Comparison of ENCODE assay signal across 18 cellular contexts in the genomic region with DNA sequence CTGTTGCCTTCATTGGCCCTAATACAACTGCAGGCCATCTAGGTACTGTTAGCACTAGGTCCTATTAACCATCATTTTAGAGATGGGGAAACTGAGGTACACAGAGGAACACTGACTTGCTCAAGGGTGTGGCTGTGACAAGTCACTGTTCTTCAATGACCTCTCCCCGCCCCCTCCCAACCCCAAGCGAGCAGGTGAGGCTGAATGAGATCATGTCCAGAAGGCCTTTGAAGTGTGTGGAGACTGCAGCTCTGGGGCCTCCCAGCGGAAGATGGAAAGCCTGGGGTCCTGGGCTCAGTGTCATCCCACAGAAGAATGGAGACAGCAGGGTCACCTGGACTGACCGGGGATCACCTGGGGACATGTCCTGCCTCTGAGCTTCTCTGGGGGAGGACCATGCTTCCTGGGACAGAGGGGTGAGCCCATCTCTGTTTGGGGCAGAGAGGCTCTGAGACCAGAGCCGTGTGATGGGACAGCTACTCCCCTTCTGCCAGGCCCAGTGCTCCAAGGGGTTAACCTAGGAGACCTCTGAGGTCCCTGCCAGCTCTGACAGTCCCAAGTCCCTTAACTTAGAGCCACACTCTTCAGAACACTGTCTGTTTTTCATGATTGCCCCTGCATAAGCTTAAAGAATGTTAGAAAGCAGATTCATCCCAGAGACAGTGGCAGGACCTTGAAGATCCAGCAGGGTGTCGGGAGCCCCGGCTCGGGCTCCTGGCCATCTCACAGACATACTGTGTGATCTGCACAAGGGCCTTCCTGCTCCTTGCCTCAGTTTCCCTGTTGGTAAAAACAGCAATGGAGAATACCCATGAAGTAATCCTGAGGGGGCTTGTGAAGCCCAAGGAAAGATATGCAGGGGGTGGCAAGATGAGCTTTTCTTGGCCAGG. TPM values are rescaled to one million over a fixed set of nuclear protein-coding genes. Genes with fewer than 3 reads are reported as not detected.
DNase-seq lines count a peak whose midpoint lies in the region; ATAC-seq, FAIRE-seq and TF ChIP-seq lines count a peak whose summit lies in the region.
"Had no signal": no experiment of that assay in that cellular context is flagged by ENCODE, and none has a peak within 500 bp of the region (broad histone marks: within the 10 kb centered on the region; RNA-seq: fewer than 3 reads in every experiment).

No MANE protein-coding gene starts in this region.

- no peaks in the 10 kb centered on the region for H3K9me3 Mint-ChIP-seq in activated CD4-positive, alpha-beta memory T cell treated with anti-CD3 and anti-CD28 coated beads for 36 hours

- TF ChIP-seq RAD21 in H1 (IDR thresholded peaks at IDR 0.05 in 1 of 2, conservative IDR thresholded peaks at IDR 0.05 in 1 of 2; ENCODE audit: low read depth in 2 of 2, low read length in 2 of 2) (no peak), SK-N-SH (IDR thresholded peaks at IDR 0.05; ENCODE audit: low read length) (no peak)

- H4K20me1 ChIP-seq in H1 (replicated peaks in 1 of 2; ENCODE audit: control insufficient read depth in 1 of 2, insufficient read depth in 2 of 2, low read length in 2 of 2), result no peaks in the 10 kb centered on the region
- no peaks in the 10 kb centered on the region for H4K20me1 ChIP-seq in SK-N-SH (ENCODE audit: insufficient read depth)
- H4K20me1 ChIP-seq: BLaER1 treated with 17β-estradiol and CSF1 and Interleukin-3, amounts not matched to agents 10 nM and 100 nM had no signal

- H3K14ac ChIP-seq in H1 (ENCODE audit: insufficient read length) (no peak overlapping the region), trophoblast cell (ENCODE audit: low read length) (no peak overlapping the region)

- H3K27me3 ChIP-seq in right cardiac atrium (ENCODE audit: control insufficient read depth, insufficient read depth) (no peaks in the 10 kb centered on the region), H1 (replicated peaks in 1 of 4; ENCODE audit: control insufficient read depth in 3 of 4, extremely low read depth in 1 of 4, insufficient read depth in 3 of 4, low read length in 3 of 4) (peaks cover 0 to 8% (median 6%) of the 10 kb centered on the region in 4 experiments; a peak in 3 of 7 replicates), trophoblast cell (ENCODE audit: insufficient read depth, low read length) (no peaks in the 10 kb centered on the region), SK-N-SH (ENCODE audit: insufficient read depth) (no peaks in the 10 kb centered on the region)
- H3K27me3 ChIP-seq: BLaER1 treated with 17β-estradiol and CSF1 and Interleukin-3, amounts not matched to agents 10 nM and 100 nM had no signal

- H3K27ac Mint-ChIP-seq in activated CD4-positive, alpha-beta memory T cell treated with anti-CD3 and anti-CD28 coated beads for 36 hours, result no peak overlapping the region

- TF ChIP-seq CTCF in H1 (IDR thresholded peaks at IDR 0.05; ENCODE audit: control extremely low read depth in 1 of 3, insufficient read depth in 1 of 3, low read depth in 1 of 3, low read length in 3 of 3) (no peak), SK-N-SH (IDR thresholded peaks at IDR 0.05) (no peak)

- H3F3A ChIP-seq in SK-N-SH (replicated peaks; ENCODE audit: insufficient read depth), result no peaks in the 10 kb centered on the region

- no peaks in the 10 kb centered on the region for H3K4me1 ChIP-seq in right cardiac atrium (ENCODE audit: control insufficient read depth, insufficient read depth, low read length)
- peaks cover 0 to 3% (median 3%) of the 10 kb centered on the region in 4 experiments; a peak in 2 of 7 replicates for H3K4me1 ChIP-seq in H1 (replicated peaks in 1 of 4; ENCODE audit: control insufficient read depth in 3 of 4, insufficient read depth in 4 of 4, low read length in 3 of 4)
- H3K4me1 ChIP-seq in trophoblast cell (ENCODE audit: control insufficient read depth in 1 of 2, insufficient read depth in 2 of 2, low read length in 2 of 2), result peaks cover 3% of the 10 kb centered on the region in 2 experiments
- no peaks in the 10 kb centered on the region; a peak in 1 of 4 replicates for H3K4me1 ChIP-seq in SK-N-SH (ENCODE audit: control insufficient read depth in 1 of 2, insufficient read depth in 2 of 2, low read depth in 1 of 2, low read length in 1 of 2)

- no peak overlapping the region for H4K91ac ChIP-seq in H1 (replicated peaks; ENCODE audit: insufficient read length, low read length)
- no peak overlapping the region for H4K91ac ChIP-seq in trophoblast cell (ENCODE audit: low read depth, low read length)

- H2AK5ac ChIP-seq in H1 (ENCODE audit: low read depth, low read length) (no peak overlapping the region), trophoblast cell (ENCODE audit: low read length) (peak overlapping the region; percentile 51)

- no peak overlapping the region for H3K4me3 Mint-ChIP-seq in activated CD4-positive, alpha-beta memory T cell treated with anti-CD3 and anti-CD28 coated beads for 36 hours

- H3K9me3 ChIP-seq in right cardiac atrium (ENCODE audit: control insufficient read depth, low read length) (no peaks in the 10 kb centered on the region), H1 (ENCODE audit: insufficient read depth in 2 of 2, low read depth in 1 of 2, low read length in 1 of 2) (no peaks in the 10 kb centered on the region), trophoblast cell (ENCODE audit: insufficient read depth, low read depth, low read length) (no peaks in the 10 kb centered on the region), SK-N-SH (no peaks in the 10 kb centered on the region)
- H3K9me3 ChIP-seq: BLaER1 treated with 17β-estradiol and CSF1 and Interleukin-3, amounts not matched to agents 10 nM and 100 nM had no signal

- H3K4ac ChIP-seq in H1 (replicated peaks; ENCODE audit: insufficient read length, low read depth, low read length) (no peak overlapping the region), trophoblast cell (ENCODE audit: low read depth, low read length) (no peak overlapping the region)

- H2BK120ac ChIP-seq in H1 (replicated peaks; ENCODE audit: low read depth, low read length) (no peak overlapping the region), trophoblast cell (ENCODE audit: insufficient read depth, low read length, poor library complexity) (no peak overlapping the region)

- H3K23me2 ChIP-seq in H1 (ENCODE audit: low read depth, low read length), result no peaks in the 10 kb centered on the region

- H3K27me3 Mint-ChIP-seq in activated CD4-positive, alpha-beta memory T cell treated with anti-CD3 and anti-CD28 coated beads for 36 hours, result no peaks in the 10 kb centered on the region

- H3K36me3 ChIP-seq in H1 (ENCODE audit: control insufficient read depth in 2 of 4, insufficient read depth in 4 of 4, low read length in 3 of 4) (no peaks in the 10 kb centered on the region), trophoblast cell (ENCODE audit: control insufficient read depth in 1 of 2, insufficient read depth in 2 of 2, low read length in 2 of 2) (no peaks in the 10 kb centered on the region), SK-N-SH (replicated peaks in 1 of 2; ENCODE audit: control insufficient read depth in 1 of 2, insufficient read depth in 2 of 2, low read length in 1 of 2) (no peaks in the 10 kb centered on the region)
- H3K36me3 ChIP-seq: BLaER1 treated with 17β-estradiol and CSF1 and Interleukin-3, amounts not matched to agents 10 nM and 100 nM had no signal

- no peak overlapping the region for H3K56ac ChIP-seq in H1 (replicated peaks; ENCODE audit: insufficient read length, low read depth, low read length)

- H4K5ac ChIP-seq in H1 (ENCODE audit: insufficient read length, low read depth, low read length), result no peak overlapping the region

- H3K18ac ChIP-seq in H1 (ENCODE audit: extremely low read depth, low read length) (no peak overlapping the region), trophoblast cell (ENCODE audit: low read length) (no peak overlapping the region)

- no peak overlapping the region for H3K4me3 ChIP-seq in right cardiac atrium (ENCODE audit: low read length)
- no peak overlapping the region for H3K4me3 ChIP-seq in H1 (ENCODE audit: extremely low read depth in 1 of 4, insufficient read depth in 2 of 4, low read depth in 3 of 4, low read length in 4 of 4)
- no peak overlapping the region for H3K4me3 ChIP-seq in trophoblast cell (ENCODE audit: low read depth, low read length)
- H3K4me3 ChIP-seq in SK-N-SH (ENCODE audit: low read depth in 2 of 2, low read length in 1 of 2), result no peak overlapping the region
- H3K4me3 ChIP-seq: BLaER1 treated with 17β-estradiol and CSF1 and Interleukin-3, amounts not matched to agents 10 nM and 100 nM had no signal

- no peak overlapping the region for H3K27ac ChIP-seq in right cardiac atrium (ENCODE audit: low read length)
- no peak overlapping the region for H3K27ac ChIP-seq in H1 (ENCODE audit: low read depth, low read length)
- H3K27ac ChIP-seq in trophoblast cell (ENCODE audit: low read depth, low read length), result no peak overlapping the region
- no peak overlapping the region for H3K27ac ChIP-seq in SK-N-SH (ENCODE audit: low read depth in 2 of 2, low read length in 1 of 2)
- H3K27ac ChIP-seq: BLaER1 treated with 17β-estradiol and CSF1 and Interleukin-3, amounts not matched to agents 10 nM and 100 nM had no signal

- TF ChIP-seq POLR2A in H1 (IDR thresholded peaks at IDR 0.05; ENCODE audit: control extremely low read depth in 1 of 2, low read depth in 2 of 2, low read length in 2 of 2), result no peak

- no peak overlapping the region for H2BK20ac ChIP-seq in H1 (ENCODE audit: low read length)

- peak in 2 of 3 donors; percentile 11 to 18 for DNase-seq in right cardiac atrium
- DNase-seq in Right ventricle myocardium superior, result no peak
- no peak for DNase-seq in H1 (ENCODE audit: low read depth in 1 of 2, low spot score in 2 of 2)
- no peak for DNase-seq in trophoblast cell
- DNase-seq in activated CD4-positive, alpha-beta memory T cell treated with anti-CD3 and anti-CD28 coated beads for 36 hours, result no peak
- DNase-seq in SK-N-SH, result no peak
- no peak for DNase-seq in cerebellum (ENCODE audit: low spot score)
- DNase-seq in effector CD8-positive, alpha-beta T cell (lab: John Stamatoyannopoulos, UW), result no peak
- DNase-seq: COR-L47, DMS153, Karpas-422, MM.1S, NCI-H1092 treated with DMSO at 0.1 percent for 48 hours, NCI-H524 treated with DMSO at 0.1 percent for 48 hours, SIG-M5 had no signal

- H2BK5ac ChIP-seq in H1 (ENCODE audit: low read depth, low read length) (no peak overlapping the region), trophoblast cell (ENCODE audit: low read depth, low read length, poor library complexity) (no peak overlapping the region)

- H3K79me1 ChIP-seq in H1 (ENCODE audit: low read depth, low read length), result no peaks in the 10 kb centered on the region
- no peaks in the 10 kb centered on the region for H3K79me1 ChIP-seq in trophoblast cell (ENCODE audit: low read length)

- intact Hi-C loops in right cardiac atrium (cut with DNase I) (no loop called here), Right ventricle myocardium superior (cut with DNase I) (no loop called here)
- intact Hi-C loops in activated CD4-positive, alpha-beta memory T cell treated with anti-CD3 and anti-CD28 coated beads for 36 hours (cut with micrococcal nuclease), result no loop called here

- no peak overlapping the region for H4K8ac ChIP-seq in H1 (ENCODE audit: extremely low read depth, insufficient read depth, low read length)
- H4K8ac ChIP-seq in trophoblast cell (ENCODE audit: low read depth, low read length), result no peak overlapping the region

- no peak for ATAC-seq in right cardiac atrium
- ATAC-seq in Right ventricle myocardium superior (ENCODE audit: poor library complexity), result no peak
- ATAC-seq: Panc1 had no signal

- H3K23ac ChIP-seq in H1 (ENCODE audit: insufficient read length) (no peak overlapping the region), trophoblast cell (ENCODE audit: low read length) (no peak overlapping the region)

- no peak for FAIRE-seq in H1 (lab: Jason Lieb, UNC)
- FAIRE-seq: GM12892 had no signal

- H3K4me2 ChIP-seq in H1 (ENCODE audit: insufficient read depth in 1 of 2, low read depth in 2 of 2, low read length in 2 of 2) (no peak overlapping the region), trophoblast cell (ENCODE audit: low read length) (no peak overlapping the region), SK-N-SH (no peak overlapping the region)
- H3K4me2 ChIP-seq: BLaER1 treated with 17β-estradiol and CSF1 and Interleukin-3, amounts not matched to agents 10 nM and 100 nM had no signal

- TF ChIP-seq EP300 in H1 (IDR thresholded peaks at IDR 0.05; ENCODE audit: borderline replicate concordance in 1 of 2, low read depth in 2 of 2, low read length in 2 of 2) (no peak), SK-N-SH (IDR thresholded peaks at IDR 0.05; ENCODE audit: borderline replicate concordance in 1 of 2, low read depth in 1 of 2, low read length in 1 of 2) (no peak)

- H3K9me2 ChIP-seq in SK-N-SH, result no peaks in the 10 kb centered on the region

- no peaks in the 10 kb centered on the region for H3K36me3 Mint-ChIP-seq in activated CD4-positive, alpha-beta memory T cell treated with anti-CD3 and anti-CD28 coated beads for 36 hours

- POLR2A ChIA-PET in H1 (lab: Charles Lee; ENCODE audit: partially characterized antibody) (interaction anchor here (1.3 kb wide), 1 partner anchor 15 kb away, joined by 4 read pairs; no protein-coding TSS in a partner anchor), SK-N-SH (lab: Yijun Ruan, JAX) (interaction anchor here (0.6 kb wide), 1 partner anchor 14 kb away, joined by 3 read pairs; no protein-coding TSS in a partner anchor)
- POLR2A ChIA-PET in activated CD4-positive, alpha-beta memory T cell treated with anti-CD3 and anti-CD28 coated beads for 36 hours (lab: Charles Lee), result no interaction called here

- 90% methylated on average over 8 of the region's 8 CpGs for WGBS in right cardiac atrium
- 94% methylated on average over 8 of the region's 8 CpGs; no CpG with 5 or more reads in 1 of the 2 experiments for WGBS in H1 (ENCODE audit: extremely low coverage in 1 of 2, insufficient coverage in 1 of 2, insufficient read length in 1 of 2, insufficient replicate concordance in 2 of 2, low coverage in 1 of 2, low lambda C conversion rate in 2 of 2, missing lambda C conversion rate in 1 of 2), 2 experiments
- WGBS in trophoblast cell (ENCODE audit: extremely low coverage, insufficient coverage, insufficient read length), result no CpG with 5 or more reads among the region's 8 CpGs
- 93% methylated on average over 8 of the region's 8 CpGs for WGBS in SK-N-SH (ENCODE audit: low lambda C conversion rate)

- H3K79me2 ChIP-seq in H1 (ENCODE audit: control insufficient read depth in 1 of 2, insufficient read depth in 2 of 2, low read length in 2 of 2), result no peaks in the 10 kb centered on the region
- no peaks in the 10 kb centered on the region for H3K79me2 ChIP-seq in trophoblast cell (ENCODE audit: control insufficient read depth, insufficient read depth, low read length, poor library complexity)
- no peaks in the 10 kb centered on the region for H3K79me2 ChIP-seq in SK-N-SH (ENCODE audit: insufficient read depth)

- H3K4me1 Mint-ChIP-seq in activated CD4-positive, alpha-beta memory T cell treated with anti-CD3 and anti-CD28 coated beads for 36 hours (ENCODE audit: low read depth), result peaks cover 23% of the 10 kb centered on the region

- CTCF ChIA-PET in H1 (lab: Charles Lee; ENCODE audit: partially characterized antibody) (interaction anchor here (0.6 to 1.0 kb wide), 3 partner anchors 20 to 77 kb away, joined by 3 to 4 read pairs (median 3); no protein-coding TSS in a partner anchor), SK-N-SH (lab: Yijun Ruan, JAX) (no interaction called here)
- CTCF ChIA-PET in activated CD4-positive, alpha-beta memory T cell treated with anti-CD3 and anti-CD28 coated beads for 36 hours (lab: Charles Lee), result interaction anchor here (1.3 kb wide), 1 partner anchor 14 kb away, joined by 4 read pairs; no protein-coding TSS in a partner anchor

- H2AFZ ChIP-seq in H1 (ENCODE audit: low read length) (no peak overlapping the region), trophoblast cell (ENCODE audit: insufficient read depth, low read length, poor library complexity) (no peak overlapping the region), SK-N-SH (ENCODE audit: low read depth) (no peak overlapping the region)

- H2BK12ac ChIP-seq in H1 (ENCODE audit: low read depth, low read length) (peak overlapping the region; percentile 14; the same call in 1 of the 2 replicates), trophoblast cell (ENCODE audit: low read length) (no peak overlapping the region)

- H2BK15ac ChIP-seq in H1 (ENCODE audit: low read length), result no peak overlapping the region

- H3K9ac ChIP-seq in H1 (replicated peaks in 1 of 4; ENCODE audit: extremely low read depth in 1 of 4, low read depth in 3 of 4, low read length in 3 of 4), result no peak overlapping the region
- H3K9ac ChIP-seq in trophoblast cell (ENCODE audit: low read length), result no peak overlapping the region
- no peak overlapping the region for H3K9ac ChIP-seq in SK-N-SH
- H3K9ac ChIP-seq: BLaER1 treated with 17β-estradiol and CSF1 and Interleukin-3, amounts not matched to agents 10 nM and 100 nM had no signal

- no peak overlapping the region for H4K12ac ChIP-seq in trophoblast cell (ENCODE audit: low read depth, low read length)

RNA-seq across cellular contexts. Expression of gene FOSL2, which starts 16.7 kb away (rescaled TPM):
- total RNA-seq in right cardiac atrium (100 to 1,000 TPM in 1 of 4 donors, 10 to 100 TPM in 3; 38.9 to 128 (median 56.6) TPM), Right ventricle myocardium superior (45.7 TPM), cerebellum (5.8 TPM)
- polyA plus RNA-seq in right cardiac atrium (46.4 TPM), H1 (2011; rRNA removed) (1.5 TPM in 2 replicates), SK-N-SH (2012; rRNA removed) (30.1 and 41.7 TPM in 2 replicates)
- total RNA-seq in H1 (2021; fragmentation: NEBNext Ultra II Directional; extraction: Animal tissue kit (Norgen Biotek cat#: 25700)), result 4.5 and 5.5 TPM in 2 replicates
- 1.5 TPM for polyA plus RNA-seq in H1 (2011; cell fraction: cytosol; rRNA removed)
- polyA plus RNA-seq in H1 (2011; cell fraction: nucleus; rRNA removed), result 2.2 TPM
- polyA plus RNA-seq in H1 (2012, experiment 1 of 2), result 2.6 to 2.8 TPM (median 2.6 TPM) in 4 replicates
- 1.9 TPM for polyA plus RNA-seq in H1 (2012, experiment 2 of 2)
- polyA plus RNA-seq in H1 (2013, experiment 1 of 2), result 0.89 TPM
- 0.90 TPM for polyA plus RNA-seq in H1 (2013, experiment 2 of 2)
- 2.7 and 3.0 TPM in 2 replicates for polyA minus RNA-seq in H1 (2011; rRNA and poly(A)+ RNA removed)
- 2.6 TPM for polyA minus RNA-seq in H1 (2011; cell fraction: cytosol; rRNA and poly(A)+ RNA removed)
- 4.0 TPM for polyA minus RNA-seq in H1 (2011; cell fraction: nucleus; rRNA and poly(A)+ RNA removed)
- polyA plus RNA-seq in trophoblast cell (2013), result 25.9 and 27.5 TPM in 2 replicates
- total RNA-seq in activated CD4-positive, alpha-beta memory T cell treated with anti-CD3 and anti-CD28 coated beads for 36 hours, result 100 to 1,000 TPM; 172 to 182 TPM
- 20.1 and 23.0 TPM in 2 replicates for polyA plus RNA-seq in SK-N-SH (2012; cell fraction: cytosol; rRNA removed)
- polyA plus RNA-seq in SK-N-SH (2012; cell fraction: nucleus; rRNA removed), result 50.5 and 72.9 TPM in 2 replicates

Comparison
In these comparisons a context has a peak if more than half of its experiments do, and no peak if none do; other contexts are left out.
1. DNase-seq: peak in right cardiac atrium (2 of 3); none in Right ventricle myocardium superior (single experiment), H1 (0 of 2), trophoblast cell (0 of 2), activated CD4-positive, alpha-beta memory T cell treated with anti-CD3 and anti-CD28 coated beads for 36 hours (single experiment), SK-N-SH (single experiment), cerebellum (single experiment) and effector CD8-positive, alpha-beta T cell (single experiment).